14 cellular contexts compared by ENCODE assay signal in genomic region chrX:123626962-123627361, GRCh38.
DNase-seq lines count a peak whose midpoint lies in the region; FAIRE-seq and TF ChIP-seq lines count a peak whose summit lies in the region.
"Had no signal": no experiment of that assay in that cellular context is flagged by ENCODE, and none has a peak within 500 bp of the region (broad histone marks: within the 10 kb centered on the region; RNA-seq: fewer than 3 reads in every experiment).

No MANE protein-coding gene starts in this region.

- H3K27me3 Mint-ChIP-seq in T-helper 2 cell treated with Interferon-gamma antibody and Interleukin-4, amounts not matched to agents 5 μg/mL and 100 μg/mL, for 36 hours (ENCODE audit: low read depth), result no peaks in the 10 kb centered on the region
- no peaks in the 10 kb centered on the region for H3K27me3 Mint-ChIP-seq in progenitor cell of endocrine pancreas

- no peaks in the 10 kb centered on the region for H3K9me3 Mint-ChIP-seq in T-helper 2 cell treated with Interferon-gamma antibody and Interleukin-4, amounts not matched to agents 5 μg/mL and 100 μg/mL, for 36 hours
- peaks cover 6% of the 10 kb centered on the region for H3K9me3 Mint-ChIP-seq in progenitor cell of endocrine pancreas (ENCODE audit: low read depth)

- H3K4me3 Mint-ChIP-seq in T-helper 2 cell treated with Interferon-gamma antibody and Interleukin-4, amounts not matched to agents 5 μg/mL and 100 μg/mL, for 36 hours, result no peak overlapping the region
- H3K4me3 Mint-ChIP-seq in progenitor cell of endocrine pancreas (ENCODE audit: low read depth), result no peak overlapping the region

- peaks cover 8% of the 10 kb centered on the region for H3K4me1 Mint-ChIP-seq in T-helper 2 cell treated with Interferon-gamma antibody and Interleukin-4, amounts not matched to agents 5 μg/mL and 100 μg/mL, for 36 hours (ENCODE audit: low read depth)
- no peaks in the 10 kb centered on the region for H3K4me1 Mint-ChIP-seq in progenitor cell of endocrine pancreas (ENCODE audit: low read depth)

- in situ Hi-C loops in GM13976 (cut with MboI; ENCODE audit: low sequenced_read_pairs, unreplicated experiment), result no loop called here

- FAIRE-seq in GM19239 (lab: Jason Lieb, UNC), result peak; percentile 4

- H3K27ac Mint-ChIP-seq in T-helper 2 cell treated with Interferon-gamma antibody and Interleukin-4, amounts not matched to agents 5 μg/mL and 100 μg/mL, for 36 hours, result peak overlapping the region; percentile 18
- H3K27ac Mint-ChIP-seq in progenitor cell of endocrine pancreas, result no peak overlapping the region

- H3K36me3 Mint-ChIP-seq in T-helper 2 cell treated with Interferon-gamma antibody and Interleukin-4, amounts not matched to agents 5 μg/mL and 100 μg/mL, for 36 hours (ENCODE audit: low read depth), result peaks cover 41% of the 10 kb centered on the region
- H3K36me3 Mint-ChIP-seq in progenitor cell of endocrine pancreas (ENCODE audit: insufficient read depth), result peaks cover 13% of the 10 kb centered on the region

- DNase-seq in AG20443 (ENCODE audit: low spot score) (peak; percentile 9), GM19239 (ENCODE audit: insufficient read length, low spot score) (no peak), glomerular visceral epithelial cell (ENCODE audit: extremely low spot score) (peak; percentile 16), NCI-H2227 (lab: John Stamatoyannopoulos, UW; ENCODE audit: unreplicated experiment) (no peak), progenitor cell of endocrine pancreas (ENCODE audit: low spot score, unreplicated experiment) (no peak), GM13976 (ENCODE audit: low spot score) (no peak), NCI-H2107 (lab: John Stamatoyannopoulos, UW) (no peak)
- no peak for DNase-seq in T-helper 2 cell treated with Interferon-gamma antibody and Interleukin-4, amounts not matched to agents 5 μg/mL and 100 μg/mL, for 36 hours (ENCODE audit: low spot score)
- DNase-seq: heart right ventricle; mesendoderm; NCI-H446; stimulated activated CD4-positive, alpha-beta T cell treated with anti-CD3 and anti-CD28 coated beads, Interleukin-2, amount 100 ng/mL, for 48 hours; substantia nigra; WERI-Rb-1 had no signal

- TF ChIP-seq CTCF in progenitor cell of endocrine pancreas (IDR thresholded peaks at IDR 0.05; ENCODE audit: unreplicated experiment) (no peak), GM13976 (IDR thresholded peaks at IDR 0.05; ENCODE audit: borderline replicate concordance, control extremely low read depth, extremely low read depth, insufficient read depth, missing control alignments) (no peak)

Comparison
In these comparisons a context has a peak if more than half of its experiments do, and no peak if none do; other contexts are left out.
1. DNase-seq: peak in AG20443 (single experiment) and glomerular visceral epithelial cell (single experiment); none in GM19239 (single experiment), T-helper 2 cell treated with Interferon-gamma antibody and Interleukin-4, amounts not matched to agents 5 μg/mL and 100 μg/mL, for 36 hours (single experiment), NCI-H2227 (single experiment), progenitor cell of endocrine pancreas (single experiment), GM13976 (single experiment) and NCI-H2107 (single experiment).